11 cellular contexts compared by ENCODE assay signal in genomic region chr13:79525458-79525857, GRCh38. TPM values are rescaled to one million over a fixed set of nuclear protein-coding genes. Genes with fewer than 3 reads are reported as not detected.
A peak's percentile ranks its signal among the peaks of the same experiment; 100 is the strongest.
DNase-seq lines count a peak whose midpoint lies in the region; ATAC-seq and TF ChIP-seq lines count a peak whose summit lies in the region.
"Had no signal": no experiment of that assay in that cellular context is flagged by ENCODE, and none has a peak within 500 bp of the region (broad histone marks: within the 10 kb centered on the region; RNA-seq: fewer than 3 reads in every experiment).

No MANE protein-coding gene starts in this region.

- no peak overlapping the region for H4K12ac ChIP-seq in trophoblast cell (ENCODE audit: low read depth, low read length)

- H2AK5ac ChIP-seq in trophoblast cell (ENCODE audit: low read length), result no peak overlapping the region

- no peaks in the 10 kb centered on the region for H3K79me2 ChIP-seq in trophoblast cell (ENCODE audit: control insufficient read depth, insufficient read depth, low read length, poor library complexity)

- H3K27me3 ChIP-seq in brain microvascular endothelial cell (replicated peaks) (no peaks in the 10 kb centered on the region), trophoblast cell (ENCODE audit: insufficient read depth, low read length) (no peaks in the 10 kb centered on the region)

- no peak overlapping the region for H4K8ac ChIP-seq in trophoblast cell (ENCODE audit: low read depth, low read length)

- no peak overlapping the region for H3K9ac ChIP-seq in trophoblast cell (ENCODE audit: low read length)

- H3K4me1 ChIP-seq in trophoblast cell (ENCODE audit: control insufficient read depth in 1 of 2, insufficient read depth in 2 of 2, low read length in 2 of 2), result peaks cover 0 to 2% of the 10 kb centered on the region in 2 experiments

- H4K91ac ChIP-seq in trophoblast cell (ENCODE audit: low read depth, low read length), result no peak overlapping the region

- H3K27ac ChIP-seq in brain microvascular endothelial cell (no peak overlapping the region), trophoblast cell (ENCODE audit: low read depth, low read length) (no peak overlapping the region)

- H2AFZ ChIP-seq in trophoblast cell (ENCODE audit: insufficient read depth, low read length, poor library complexity), result no peak overlapping the region

- no peak overlapping the region for H3K4me2 ChIP-seq in trophoblast cell (ENCODE audit: low read length)

- H2BK5ac ChIP-seq in trophoblast cell (ENCODE audit: low read depth, low read length, poor library complexity), result no peak overlapping the region

- no peaks in the 10 kb centered on the region for H3K79me1 ChIP-seq in trophoblast cell (ENCODE audit: low read length)

- H3K18ac ChIP-seq in trophoblast cell (ENCODE audit: low read length), result no peak overlapping the region

- TF ChIP-seq CTCF in brain microvascular endothelial cell (IDR thresholded peaks at IDR 0.05; ENCODE audit: low read depth, low read length, missing control alignments), result no peak

- H3K14ac ChIP-seq in trophoblast cell (ENCODE audit: low read length), result no peak overlapping the region

- ATAC-seq in GM18858 (IDR thresholded peaks at IDR 0.05; ENCODE audit: unreplicated experiment), result peak; percentile 1

- no peak overlapping the region for H2BK120ac ChIP-seq in trophoblast cell (ENCODE audit: insufficient read depth, low read length, poor library complexity)

- H3K9me3 ChIP-seq in trophoblast cell (ENCODE audit: insufficient read depth, low read depth, low read length), result no peaks in the 10 kb centered on the region

- H3K4me3 ChIP-seq in brain microvascular endothelial cell (ENCODE audit: low read depth, low read length), result no peak overlapping the region
- no peak overlapping the region for H3K4me3 ChIP-seq in trophoblast cell (ENCODE audit: low read depth, low read length)

- H3K36me3 ChIP-seq in brain microvascular endothelial cell (replicated peaks) (peaks cover 8% of the 10 kb centered on the region), trophoblast cell (ENCODE audit: control insufficient read depth in 1 of 2, insufficient read depth in 2 of 2, low read length in 2 of 2) (peaks cover 10 to 11% of the 10 kb centered on the region in 2 experiments)

- no CpG with 5 or more reads among the region's 5 CpGs for WGBS in trophoblast cell (ENCODE audit: extremely low coverage, insufficient coverage, insufficient read length)

- DNase-seq in LHCN-M2 (ENCODE audit: low read depth) (peak; percentile 67), brain microvascular endothelial cell (peak; percentile 25), trophoblast cell (peak; percentile 43 to 52), SIG-M5 treated with dmso at 0.1 percent for 504 hours (lab: John Stamatoyannopoulos, UW; ENCODE audit: unreplicated experiment) (no peak), NCI-H2029 treated with DMSO at 0.1 percent for 48 hours (lab: John Stamatoyannopoulos, UW) (no peak), DMS79 (lab: John Stamatoyannopoulos, UW) (no peak)
- DNase-seq: Calu3; endodermal cell; NCI-H1694 treated with DMSO at 0.1 percent for 48 hours; stimulated activated CD4-positive, alpha-beta T cell treated with anti-CD3 and anti-CD28 coated beads, Interleukin-4, amount 100 ng/mL, for 24 hours had no signal

- H3K23ac ChIP-seq in trophoblast cell (ENCODE audit: low read length), result no peak overlapping the region

- H2BK12ac ChIP-seq in trophoblast cell (ENCODE audit: low read length), result no peak overlapping the region

- in situ Hi-C loops in brain microvascular endothelial cell (cut with HindIII; ENCODE audit: low pct_ligation_motif_present, low sequenced_read_pairs), result loop anchor here (25.0 kb wide), 1 partner anchor 88 kb away; no protein-coding TSS in a partner anchor

- no peak overlapping the region for H3K4ac ChIP-seq in trophoblast cell (ENCODE audit: low read depth, low read length)

RNA-seq across cellular contexts. Expression of gene NDFIP2, which starts 44.5 kb away (rescaled TPM):
- total RNA-seq in LHCN-M2 (2014; rRNA removed), result 39.7 and 44.1 TPM in 2 replicates
- 29.1 TPM for polyA plus RNA-seq in LHCN-M2 (2012)
- 58.6 and 65.6 TPM in 2 replicates for polyA plus RNA-seq in trophoblast cell (2013)

Comparison
In these comparisons a context has a peak if more than half of its experiments do, and no peak if none do; other contexts are left out.
1. DNase-seq: peak in LHCN-M2 (single experiment), brain microvascular endothelial cell (single experiment) and trophoblast cell (2 of 2); none in SIG-M5 treated with dmso at 0.1 percent for 504 hours (single experiment), NCI-H2029 treated with DMSO at 0.1 percent for 48 hours (single experiment) and DMS79 (single experiment).